ENCODE assay signal across 1 cellular context in the genomic region with DNA sequence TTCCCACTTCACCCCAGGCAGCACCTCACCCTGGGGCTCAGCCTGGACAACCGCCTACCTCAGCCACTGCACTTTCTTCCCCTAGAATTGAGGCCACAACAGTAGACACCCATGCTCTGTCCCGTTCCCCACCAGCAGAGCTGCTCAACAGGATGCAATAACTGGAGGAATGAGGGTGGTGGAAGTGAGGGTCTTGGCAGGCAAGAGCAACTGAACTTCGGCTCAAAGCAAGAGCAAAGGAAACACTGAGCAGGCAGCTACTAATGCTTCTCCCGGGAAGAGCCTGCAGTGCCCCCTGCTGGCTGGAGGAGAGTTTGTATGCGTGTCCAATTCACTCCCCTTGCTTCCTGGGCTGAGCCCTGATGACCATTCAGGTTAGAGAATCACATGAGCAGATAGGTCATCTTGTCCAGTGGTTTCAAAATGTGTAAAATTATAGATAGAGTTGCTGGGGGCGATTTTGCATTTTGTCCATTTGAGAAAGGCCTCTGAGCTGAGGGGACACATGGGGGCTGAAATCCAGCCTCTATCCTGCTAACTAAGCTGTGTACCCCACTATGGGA.
TF ChIP-seq lines count a peak whose summit lies in the region.

No MANE protein-coding gene starts in this region.

TF ChIP-seq in SK-N-SH, 30 proteins besides CTCF, POLR2A, EP300 and RAD21 (continued from another document):
- TF ChIP-seq, protein P1, sequence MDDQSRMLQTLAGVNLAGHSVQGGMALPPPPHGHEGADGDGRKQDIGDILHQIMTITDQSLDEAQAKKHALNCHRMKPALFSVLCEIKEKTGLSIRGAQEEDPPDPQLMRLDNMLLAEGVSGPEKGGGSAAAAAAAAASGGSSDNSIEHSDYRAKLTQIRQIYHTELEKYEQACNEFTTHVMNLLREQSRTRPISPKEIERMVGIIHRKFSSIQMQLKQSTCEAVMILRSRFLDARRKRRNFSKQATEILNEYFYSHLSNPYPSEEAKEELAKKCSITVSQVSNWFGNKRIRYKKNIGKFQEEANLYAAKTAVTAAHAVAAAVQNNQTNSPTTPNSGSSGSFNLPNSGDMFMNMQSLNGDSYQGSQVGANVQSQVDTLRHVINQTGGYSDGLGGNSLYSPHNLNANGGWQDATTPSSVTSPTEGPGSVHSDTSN (IDR thresholded peaks at IDR 0.05): no peak
- TF ChIP-seq, protein P2, sequence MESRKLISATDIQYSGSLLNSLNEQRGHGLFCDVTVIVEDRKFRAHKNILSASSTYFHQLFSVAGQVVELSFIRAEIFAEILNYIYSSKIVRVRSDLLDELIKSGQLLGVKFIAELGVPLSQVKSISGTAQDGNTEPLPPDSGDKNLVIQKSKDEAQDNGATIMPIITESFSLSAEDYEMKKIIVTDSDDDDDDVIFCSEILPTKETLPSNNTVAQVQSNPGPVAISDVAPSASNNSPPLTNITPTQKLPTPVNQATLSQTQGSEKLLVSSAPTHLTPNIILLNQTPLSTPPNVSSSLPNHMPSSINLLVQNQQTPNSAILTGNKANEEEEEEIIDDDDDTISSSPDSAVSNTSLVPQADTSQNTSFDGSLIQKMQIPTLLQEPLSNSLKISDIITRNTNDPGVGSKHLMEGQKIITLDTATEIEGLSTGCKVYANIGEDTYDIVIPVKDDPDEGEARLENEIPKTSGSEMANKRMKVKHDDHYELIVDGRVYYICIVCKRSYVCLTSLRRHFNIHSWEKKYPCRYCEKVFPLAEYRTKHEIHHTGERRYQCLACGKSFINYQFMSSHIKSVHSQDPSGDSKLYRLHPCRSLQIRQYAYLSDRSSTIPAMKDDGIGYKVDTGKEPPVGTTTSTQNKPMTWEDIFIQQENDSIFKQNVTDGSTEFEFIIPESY (IDR thresholded peaks at IDR 0.05; ENCODE audit: borderline replicate concordance, low read depth): no peak
- TF ChIP-seq, protein P3, sequence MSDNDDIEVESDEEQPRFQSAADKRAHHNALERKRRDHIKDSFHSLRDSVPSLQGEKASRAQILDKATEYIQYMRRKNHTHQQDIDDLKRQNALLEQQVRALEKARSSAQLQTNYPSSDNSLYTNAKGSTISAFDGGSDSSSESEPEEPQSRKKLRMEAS (IDR thresholded peaks at IDR 0.05; ENCODE audit: low read depth): no peak
- no peak for TF ChIP-seq FOXM1 (IDR thresholded peaks at IDR 0.05; ENCODE audit: low read depth)
- TF ChIP-seq RCOR1 (IDR thresholded peaks at IDR 0.05; ENCODE audit: low read length): peak; percentile 34; the same call in 1 of the 2 replicates
